In genomic region chr17:27576429-27577123, GRCh38 we compare ENCODE assay signal across 11 cellular contexts. TPM values are rescaled to one million over a fixed set of nuclear protein-coding genes. Genes with fewer than 3 reads are reported as not detected.
A peak's percentile ranks its signal among the peaks of the same experiment; 100 is the strongest.
DNase-seq lines count a peak whose midpoint lies in the region; FAIRE-seq and TF ChIP-seq lines count a peak whose summit lies in the region.
"Had no signal": no experiment of that assay in that cellular context is flagged by ENCODE, and none has a peak within 500 bp of the region (broad histone marks: within the 10 kb centered on the region; RNA-seq: fewer than 3 reads in every experiment).

No MANE protein-coding gene starts in this region.

- peak overlapping the region; percentile 19 for H3K4ac ChIP-seq in H1 (replicated peaks; ENCODE audit: insufficient read length, low read depth, low read length)

- H3K4me1 ChIP-seq in Caco-2 (peaks cover 74% of the 10 kb centered on the region), H1 (replicated peaks in 1 of 4; ENCODE audit: control insufficient read depth in 3 of 4, insufficient read depth in 4 of 4, low read length in 3 of 4) (peaks cover 2 to 14% (median 10%) of the 10 kb centered on the region in 4 experiments; a peak in 6 of 7 replicates), parathyroid adenoma (peaks cover 18% of the 10 kb centered on the region), spleen (peaks cover 8 to 64% (median 27%) of the 10 kb centered on the region in 6 donors)

- no peaks in the 10 kb centered on the region for H3K36me3 ChIP-seq in Caco-2 (ENCODE audit: control insufficient read depth, insufficient read depth, low read length)
- no peaks in the 10 kb centered on the region for H3K36me3 ChIP-seq in H1 (ENCODE audit: control insufficient read depth in 2 of 4, insufficient read depth in 4 of 4, low read length in 3 of 4)
- H3K36me3 ChIP-seq in parathyroid adenoma (ENCODE audit: control insufficient read depth, insufficient read depth, low read length), result no peaks in the 10 kb centered on the region
- H3K36me3 ChIP-seq in spleen, result peaks cover 0 to 23% (median 2%) of the 10 kb centered on the region in 6 donors

- H3K9me3 ChIP-seq in Caco-2, result no peaks in the 10 kb centered on the region
- no peaks in the 10 kb centered on the region for H3K9me3 ChIP-seq in H1 (ENCODE audit: insufficient read depth in 2 of 2, low read depth in 1 of 2, low read length in 1 of 2)
- H3K9me3 ChIP-seq in parathyroid adenoma (ENCODE audit: control insufficient read depth, low read length), result no peaks in the 10 kb centered on the region
- no peaks in the 10 kb centered on the region for H3K9me3 ChIP-seq in spleen

- no peak overlapping the region for H4K91ac ChIP-seq in H1 (replicated peaks; ENCODE audit: insufficient read length, low read length)

- TF ChIP-seq CTCF in Caco-2 (IDR thresholded peaks at IDR 0.05; ENCODE audit: insufficient read depth in 1 of 2, low read depth in 1 of 2, low read length in 1 of 2, severe bottlenecking in 1 of 2, unreplicated experiment in 1 of 2) (no peak), H1 (IDR thresholded peaks at IDR 0.05; ENCODE audit: control extremely low read depth in 1 of 3, insufficient read depth in 1 of 3, low read depth in 1 of 3, low read length in 3 of 3) (no peak), parathyroid adenoma (IDR thresholded peaks at IDR 0.05) (no peak), spleen (IDR thresholded peaks at IDR 0.05 in 8 of 11, conservative IDR thresholded peaks at IDR 0.05 in 3 of 11) (no peak)

- 94% methylated on average over 8 of the region's 8 CpGs; no CpG with 5 or more reads in 1 of the 2 experiments for WGBS in H1 (ENCODE audit: extremely low coverage in 1 of 2, insufficient coverage in 1 of 2, insufficient read length in 1 of 2, insufficient replicate concordance in 2 of 2, low coverage in 1 of 2, low lambda C conversion rate in 2 of 2, missing lambda C conversion rate in 1 of 2), 2 experiments
- WGBS in spleen, 5 donors, result 75 to 81% (median 76%) methylated on average over 8 of the region's 8 CpGs

- peaks cover 15% of the 10 kb centered on the region for H3K36me3 Mint-ChIP-seq in Caco-2 (ENCODE audit: insufficient read depth, unreplicated experiment)

- H3K4me2 ChIP-seq in H1 (ENCODE audit: insufficient read depth in 1 of 2, low read depth in 2 of 2, low read length in 2 of 2) (no peak overlapping the region), parathyroid adenoma (ENCODE audit: low read length) (no peak overlapping the region)

- peaks cover 63% of the 10 kb centered on the region for H3K4me1 Mint-ChIP-seq in Caco-2 (ENCODE audit: low read depth, unreplicated experiment)

- BruUV-seq in Caco-2 (replicated peaks; lab: Mats Ljungman, UMichigan), result no TSS peak

- TF ChIP-seq EP300 in H1 (IDR thresholded peaks at IDR 0.05; ENCODE audit: borderline replicate concordance in 1 of 2, low read depth in 2 of 2, low read length in 2 of 2), result no peak

- no peaks in the 10 kb centered on the region for H3K27me3 ChIP-seq in Caco-2 (replicated peaks; ENCODE audit: control insufficient read depth, insufficient read depth, low read length)
- H3K27me3 ChIP-seq in H1 (replicated peaks in 1 of 4; ENCODE audit: control insufficient read depth in 3 of 4, extremely low read depth in 1 of 4, insufficient read depth in 3 of 4, low read length in 3 of 4), result no peaks in the 10 kb centered on the region
- H3K27me3 ChIP-seq in parathyroid adenoma (ENCODE audit: control insufficient read depth, insufficient read depth, low read length), result no peaks in the 10 kb centered on the region
- H3K27me3 ChIP-seq in spleen (replicated peaks in 1 of 7), result no peaks in the 10 kb centered on the region

- peak overlapping the region; percentile 89 for H3K27ac Mint-ChIP-seq in Caco-2 (ENCODE audit: unreplicated experiment)

- 0 out of 2 replicates have a peak, but pooled peaks cover 2% of the 10 kb centered on the region for H3K79me1 ChIP-seq in H1 (ENCODE audit: low read depth, low read length)

- no peak overlapping the region for H2BK20ac ChIP-seq in H1 (ENCODE audit: low read length)

- no peak overlapping the region for H3K4me3 ChIP-seq in Caco-2 (ENCODE audit: low read depth, low read length)
- H3K4me3 ChIP-seq in H1 (ENCODE audit: extremely low read depth in 1 of 4, insufficient read depth in 2 of 4, low read depth in 3 of 4, low read length in 4 of 4), result no peak overlapping the region
- H3K4me3 ChIP-seq in parathyroid adenoma (ENCODE audit: low read depth, low read length), result no peak overlapping the region
- H3K4me3 ChIP-seq in spleen, result no peak overlapping the region

- H2BK120ac ChIP-seq in H1 (replicated peaks; ENCODE audit: low read depth, low read length), result no peak overlapping the region

- H3K79me2 ChIP-seq in H1 (ENCODE audit: control insufficient read depth in 1 of 2, insufficient read depth in 2 of 2, low read length in 2 of 2), result peaks cover 0 to 16% of the 10 kb centered on the region in 2 experiments; a peak in 1 of 4 replicates
- peaks cover 7% of the 10 kb centered on the region for H3K79me2 ChIP-seq in parathyroid adenoma

- peak overlapping the region; percentile 62; the same call in 1 of the 2 replicates for H2BK15ac ChIP-seq in H1 (ENCODE audit: low read length)

- H4K5ac ChIP-seq in H1 (ENCODE audit: insufficient read length, low read depth, low read length), result no peak overlapping the region

- in situ Hi-C loops in SK-MEL-5 (cut with HindIII; ENCODE audit: low pct_unique_long_range_greater_than_20kb, low sequenced_read_pairs), result no loop called here

- peak overlapping the region; percentile 25 for H3K4me3 Mint-ChIP-seq in Caco-2 (ENCODE audit: unreplicated experiment)

- intact Hi-C loops in Caco-2 (cut with micrococcal nuclease; ENCODE audit: unreplicated experiment), result no loop called here
- intact Hi-C loops in spleen (cut with DNase I; ENCODE audit: low total_unique reads), result no loop called here

- no peaks in the 10 kb centered on the region for H3K27me3 Mint-ChIP-seq in Caco-2 (ENCODE audit: insufficient read depth, unreplicated experiment)

- H2BK12ac ChIP-seq in H1 (ENCODE audit: low read depth, low read length), result no peak overlapping the region

- H2AK5ac ChIP-seq in H1 (ENCODE audit: low read depth, low read length), result no peak overlapping the region

- POLR2A ChIA-PET in Caco-2 (lab: Charles Lee) (interaction anchor here (0.5 to 0.8 kb wide), 2 partner anchors 82 to 135 kb away, joined by 5 read pairs; no protein-coding TSS in a partner anchor), H1 (lab: Charles Lee; ENCODE audit: partially characterized antibody) (interaction anchor here (0.9 to 1.4 kb wide), 2 partner anchors 10 to 16 kb away, joined by 3 read pairs; no protein-coding TSS in a partner anchor)

- H3K18ac ChIP-seq in H1 (ENCODE audit: extremely low read depth, low read length), result no peak overlapping the region

- no peak for FAIRE-seq in H1 (lab: Jason Lieb, UNC)
- FAIRE-seq: HTR-8/SVneo had no signal

- H3K27ac ChIP-seq in H1 (ENCODE audit: low read depth, low read length) (no peak overlapping the region), parathyroid adenoma (peak overlapping the region; percentile 29), spleen (peak overlapping the region in 3 of 8 donors; percentile 14 to 66 (median 63))

- no peak for TF ChIP-seq RAD21 in H1 (IDR thresholded peaks at IDR 0.05 in 1 of 2, conservative IDR thresholded peaks at IDR 0.05 in 1 of 2; ENCODE audit: low read depth in 2 of 2, low read length in 2 of 2)

- no peak overlapping the region for H2BK5ac ChIP-seq in H1 (ENCODE audit: low read depth, low read length)

- no peak overlapping the region for H2AFZ ChIP-seq in H1 (ENCODE audit: low read length)
- H2AFZ ChIP-seq in parathyroid adenoma, result peak overlapping the region; percentile 45

- TF ChIP-seq POLR2A in H1 (IDR thresholded peaks at IDR 0.05; ENCODE audit: control extremely low read depth in 1 of 2, low read depth in 2 of 2, low read length in 2 of 2), result no peak
- TF ChIP-seq POLR2A in spleen (IDR thresholded peaks at IDR 0.05), result no peak

- no peaks in the 10 kb centered on the region for H3K9me3 Mint-ChIP-seq in Caco-2 (ENCODE audit: unreplicated experiment)

- H4K20me1 ChIP-seq in H1 (replicated peaks in 1 of 2; ENCODE audit: control insufficient read depth in 1 of 2, insufficient read depth in 2 of 2, low read length in 2 of 2), result peaks cover 0 to 4% of the 10 kb centered on the region in 2 experiments

- H3K9ac ChIP-seq in H1 (replicated peaks in 1 of 4; ENCODE audit: extremely low read depth in 1 of 4, low read depth in 3 of 4, low read length in 3 of 4) (no peak overlapping the region), parathyroid adenoma (no peak overlapping the region)

- H3K23ac ChIP-seq in H1 (ENCODE audit: insufficient read length), result no peak overlapping the region

- CTCF ChIA-PET in Caco-2 (lab: Charles Lee), result interaction anchor here (0.7 to 2.8 kb wide), 11 partner anchors 10 to 121 kb away, joined by 3 to 17 read pairs (median 4); partner anchors contain the start of gene KSR1
- CTCF ChIA-PET in H1 (lab: Charles Lee; ENCODE audit: partially characterized antibody), result interaction anchor here (0.9 to 6.8 kb wide), 5 partner anchors 14 to 141 kb away, joined by 3 to 55 read pairs (median 3); no protein-coding TSS in a partner anchor

- no peak overlapping the region for H4K8ac ChIP-seq in H1 (ENCODE audit: extremely low read depth, insufficient read depth, low read length)

- no peak overlapping the region for H3K14ac ChIP-seq in H1 (ENCODE audit: insufficient read length)

- H3K56ac ChIP-seq in H1 (replicated peaks; ENCODE audit: insufficient read length, low read depth, low read length), result no peak overlapping the region

- H3K23me2 ChIP-seq in H1 (ENCODE audit: low read depth, low read length), result no peaks in the 10 kb centered on the region

- peak; percentile 74 to 87 for DNase-seq in Caco-2
- DNase-seq in SK-MEL-5 (ENCODE audit: low read depth, low spot score), result peak; percentile 35
- no peak for DNase-seq in H1 (ENCODE audit: low read depth in 1 of 2, low spot score in 2 of 2)
- DNase-seq in RKO (ENCODE audit: low spot score), result no peak
- no peak for DNase-seq in SHP77 treated with DMSO at 0.1 percent for 48 hours (lab: John Stamatoyannopoulos, UW)
- DNase-seq in spleen, result no peak
- DNase-seq in stimulated activated CD4-positive, alpha-beta T cell treated with anti-CD3 and anti-CD28 coated beads, Interleukin-15, amount 100 ng/mL, for 24 hours, result no peak
- DNase-seq: activated CD4-positive, alpha-beta T cell treated with anti-CD3 and anti-CD28 coated beads, Interleukin-2, amount 50 U/mL, for 48 hours; RPMI8226 had no signal

RNA-seq across cellular contexts. Expression of gene LGALS9, which starts 54.4 kb away (rescaled TPM):
- total RNA-seq in Caco-2 (2022) (2.8 and 3.0 TPM in 2 replicates), spleen (100 to 1,000 TPM; 187 to 309 (median 252) TPM)
- not detected in 2 replicates for total RNA-seq in SK-MEL-5 (2014; rRNA removed; shearing (Covaris generic))
- polyA plus RNA-seq in SK-MEL-5 (2015; cell fraction: cytosol; rRNA removed), result 0.40 and 0.42 TPM in 2 replicates
- polyA plus RNA-seq in SK-MEL-5 (2015; cell fraction: nucleus; rRNA removed), result 0.51 and 0.91 TPM in 2 replicates
- total RNA-seq in H1 (2021; fragmentation: NEBNext Ultra II Directional; extraction: Animal tissue kit (Norgen Biotek cat#: 25700)), result 0.77 and 1.7 TPM in 2 replicates
- polyA plus RNA-seq in H1 (2011; rRNA removed) (0.95 and 2.8 TPM in 2 replicates), spleen (100 to 1,000 TPM; 162 to 202 (median 198) TPM)
- polyA plus RNA-seq in H1 (2011; cell fraction: cytosol; rRNA removed), result 1.8 TPM
- 12.2 TPM for polyA plus RNA-seq in H1 (2011; cell fraction: nucleus; rRNA removed)
- polyA plus RNA-seq in H1 (2012, experiment 1 of 2), result 2.4 to 3.2 TPM (median 2.6 TPM) in 4 replicates
- polyA plus RNA-seq in H1 (2012, experiment 2 of 2), result 0.59 TPM
- polyA plus RNA-seq in H1 (2013, experiment 1 of 2), result 0.67 TPM
- polyA plus RNA-seq in H1 (2013, experiment 2 of 2), result 0.61 TPM
- polyA minus RNA-seq in H1 (2011; rRNA and poly(A)+ RNA removed), result 2.1 and 2.8 TPM in 2 replicates
- polyA minus RNA-seq in H1 (2011; cell fraction: cytosol; rRNA and poly(A)+ RNA removed), result 0.73 TPM
- 8.4 TPM for polyA minus RNA-seq in H1 (2011; cell fraction: nucleus; rRNA and poly(A)+ RNA removed)

Comparison
In these comparisons a context has a peak if more than half of its experiments do, and no peak if none do; other contexts are left out.
1. DNase-seq: peak in Caco-2 (2 of 2) and SK-MEL-5 (single experiment); none in H1 (0 of 2), RKO (single experiment), SHP77 treated with DMSO at 0.1 percent for 48 hours (single experiment), spleen (single experiment) and stimulated activated CD4-positive, alpha-beta T cell treated with anti-CD3 and anti-CD28 coated beads, Interleukin-15, amount 100 ng/mL, for 24 hours (single experiment).
2. RNA of gene LGALS9, which starts 54.4 kb away (total RNA-seq): 187 to 309 TPM in spleen; 2.8 to 3.0 TPM in Caco-2, 0.77 to 1.7 TPM in H1 and not detected in SK-MEL-5; every median in the first group is over 10 times any median in the second.